1 cellular context compared by ENCODE assay signal in the genomic region with DNA sequence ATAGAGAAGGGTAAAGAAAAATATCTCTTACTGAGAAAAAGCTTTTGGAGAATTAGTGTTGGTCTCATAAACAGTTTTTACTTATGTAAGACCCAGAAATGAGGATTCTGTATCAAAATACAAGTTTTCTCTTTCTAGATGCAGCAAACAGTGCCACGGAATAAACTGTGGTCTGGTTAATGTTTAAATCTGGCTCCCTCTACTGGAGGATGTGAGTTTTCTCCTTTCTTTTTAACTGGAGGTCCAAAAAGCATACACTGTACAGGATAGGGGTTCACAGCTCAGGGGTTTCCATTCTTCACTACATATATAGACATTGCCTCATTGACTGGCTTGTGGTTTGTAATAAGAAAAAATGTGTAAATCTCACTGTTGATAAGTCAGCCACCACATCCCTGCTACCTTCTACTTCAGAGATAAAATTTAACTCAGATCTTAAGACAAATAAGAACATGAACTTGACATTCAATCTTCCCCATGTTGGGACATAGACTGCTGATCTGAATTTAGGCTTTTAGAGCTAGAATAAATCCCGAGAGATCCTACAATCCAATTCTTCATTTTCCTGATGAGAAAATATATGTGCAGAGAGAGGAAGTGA.
TF ChIP-seq lines count a peak whose summit lies in the region.

No MANE protein-coding gene starts in this region.

TF ChIP-seq in HEK293, 187 proteins besides CTCF, POLR2A, EP300 and RAD21 (continued from another document):
- TF ChIP-seq, protein P1, sequence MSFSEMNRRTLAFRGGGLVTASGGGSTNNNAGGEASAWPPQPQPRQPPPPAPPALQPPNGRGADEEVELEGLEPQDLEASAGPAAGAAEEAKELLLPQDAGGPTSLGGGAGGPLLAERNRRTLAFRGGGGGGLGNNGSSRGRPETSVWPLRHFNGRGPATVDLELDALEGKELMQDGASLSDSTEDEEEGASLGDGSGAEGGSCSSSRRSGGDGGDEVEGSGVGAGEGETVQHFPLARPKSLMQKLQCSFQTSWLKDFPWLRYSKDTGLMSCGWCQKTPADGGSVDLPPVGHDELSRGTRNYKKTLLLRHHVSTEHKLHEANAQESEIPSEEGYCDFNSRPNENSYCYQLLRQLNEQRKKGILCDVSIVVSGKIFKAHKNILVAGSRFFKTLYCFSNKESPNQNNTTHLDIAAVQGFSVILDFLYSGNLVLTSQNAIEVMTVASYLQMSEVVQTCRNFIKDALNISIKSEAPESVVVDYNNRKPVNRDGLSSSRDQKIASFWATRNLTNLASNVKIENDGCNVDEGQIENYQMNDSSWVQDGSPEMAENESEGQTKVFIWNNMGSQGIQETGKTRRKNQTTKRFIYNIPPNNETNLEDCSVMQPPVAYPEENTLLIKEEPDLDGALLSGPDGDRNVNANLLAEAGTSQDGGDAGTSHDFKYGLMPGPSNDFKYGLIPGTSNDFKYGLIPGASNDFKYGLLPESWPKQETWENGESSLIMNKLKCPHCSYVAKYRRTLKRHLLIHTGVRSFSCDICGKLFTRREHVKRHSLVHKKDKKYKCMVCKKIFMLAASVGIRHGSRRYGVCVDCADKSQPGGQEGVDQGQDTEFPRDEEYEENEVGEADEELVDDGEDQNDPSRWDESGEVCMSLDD (tag by site-specific recombination; IDR thresholded peaks at IDR 0.05), result no peak
- TF ChIP-seq HOXC10 (CRISPR knock-in tag; IDR thresholded peaks at IDR 0.05) (no peak), SCRT1 (tag by site-specific recombination; IDR thresholded peaks at IDR 0.05; ENCODE audit: borderline replicate concordance) (no peak), ZNF114 (tag by site-specific recombination; IDR thresholded peaks at IDR 0.05) (no peak), ZNF660 (tag by site-specific recombination; IDR thresholded peaks at IDR 0.05) (no peak), MYNN (tag by site-specific recombination; IDR thresholded peaks at IDR 0.05; ENCODE audit: borderline replicate concordance) (peak; percentile 22; the same call in 1 of the 2 replicates), GLI2 (tag by site-specific recombination; IDR thresholded peaks at IDR 0.05; ENCODE audit: borderline replicate concordance, low read depth) (no peak), ZNF654 (tag by site-specific recombination; IDR thresholded peaks at IDR 0.05; ENCODE audit: low read depth) (peak; percentile 64)
- TF ChIP-seq, protein P2, sequence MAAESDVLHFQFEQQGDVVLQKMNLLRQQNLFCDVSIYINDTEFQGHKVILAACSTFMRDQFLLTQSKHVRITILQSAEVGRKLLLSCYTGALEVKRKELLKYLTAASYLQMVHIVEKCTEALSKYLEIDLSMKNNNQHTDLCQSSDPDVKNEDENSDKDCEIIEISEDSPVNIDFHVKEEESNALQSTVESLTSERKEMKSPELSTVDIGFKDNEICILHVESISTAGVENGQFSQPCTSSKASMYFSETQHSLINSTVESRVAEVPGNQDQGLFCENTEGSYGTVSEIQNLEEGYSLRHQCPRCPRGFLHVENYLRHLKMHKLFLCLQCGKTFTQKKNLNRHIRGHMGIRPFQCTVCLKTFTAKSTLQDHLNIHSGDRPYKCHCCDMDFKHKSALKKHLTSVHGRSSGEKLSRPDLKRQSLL (tag by site-specific recombination; IDR thresholded peaks at IDR 0.05), result no peak
- TF ChIP-seq, protein P3, sequence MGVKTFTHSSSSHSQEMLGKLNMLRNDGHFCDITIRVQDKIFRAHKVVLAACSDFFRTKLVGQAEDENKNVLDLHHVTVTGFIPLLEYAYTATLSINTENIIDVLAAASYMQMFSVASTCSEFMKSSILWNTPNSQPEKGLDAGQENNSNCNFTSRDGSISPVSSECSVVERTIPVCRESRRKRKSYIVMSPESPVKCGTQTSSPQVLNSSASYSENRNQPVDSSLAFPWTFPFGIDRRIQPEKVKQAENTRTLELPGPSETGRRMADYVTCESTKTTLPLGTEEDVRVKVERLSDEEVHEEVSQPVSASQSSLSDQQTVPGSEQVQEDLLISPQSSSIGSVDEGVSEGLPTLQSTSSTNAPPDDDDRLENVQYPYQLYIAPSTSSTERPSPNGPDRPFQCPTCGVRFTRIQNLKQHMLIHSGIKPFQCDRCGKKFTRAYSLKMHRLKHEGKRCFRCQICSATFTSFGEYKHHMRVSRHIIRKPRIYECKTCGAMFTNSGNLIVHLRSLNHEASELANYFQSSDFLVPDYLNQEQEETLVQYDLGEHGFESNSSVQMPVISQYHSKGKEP (tag by site-specific recombination; IDR thresholded peaks at IDR 0.05), result no peak
